ENCODE assay signal across 20 cellular contexts in genomic region chr13:94050039-94050438, GRCh38.
"Had no signal": no experiment of that assay in that cellular context is flagged by ENCODE, and none has a peak within 500 bp of the region (broad histone marks: within the 10 kb centered on the region; RNA-seq: fewer than 3 reads in every experiment).

No MANE protein-coding gene starts in this region.

- H3K9me3 ChIP-seq: SJCRH30 had no signal

- ATAC-seq: Panc1, Right ventricle myocardium inferior, SK-N-SH treated with all-trans-retinoic acid at 6 μM for 48 hours had no signal

- H3K4me1 ChIP-seq: SJCRH30 had no signal

- H3K27ac ChIP-seq: HL-60, SJCRH30 had no signal

- DNase-seq: KBM-7, MV-4-11, NCI-H1048, NCI-H1105, NCI-H1417, NCI-H1436 treated with DMSO at 0.1 percent for 48 hours, NCI-H187 treated with DMSO at 0.1 percent for 48 hours, NCI-H2029 treated with DMSO at 0.1 percent for 48 hours, NCI-H2227 treated with DMSO at 0.1 percent for 48 hours, NCI-H446 treated with DMSO at 0.1 percent for 48 hours, NCI-H510A treated with DMSO at 0.1 percent for 48 hours, NCI-H526, NCI-H774, SHP77 treated with DMSO at 0.1 percent for 48 hours, SJCRH30, T-helper 1 cell had no signal

- H3K36me3 ChIP-seq: SJCRH30 had no signal

- H3K27me3 ChIP-seq: SJCRH30 had no signal

- H3K4me3 ChIP-seq: SJCRH30 had no signal
